In genomic region chr3:13815088-13815683, GRCh38 we compare ENCODE assay signal across 4 cellular contexts.
TF ChIP-seq lines count a peak whose summit lies in the region.

No MANE protein-coding gene starts in this region.

TF ChIP-seq in HCT116, 20 proteins besides CTCF, POLR2A, EP300 and RAD21:
- no peak for TF ChIP-seq SRF (IDR thresholded peaks at IDR 0.05; ENCODE audit: low read depth)
- TF ChIP-seq EZH2 (IDR thresholded peaks at IDR 0.05), result no peak
- no peak for TF ChIP-seq EGR1 (IDR thresholded peaks at IDR 0.05; ENCODE audit: low read depth)
- TF ChIP-seq POLR2AphosphoS5 (IDR thresholded peaks at IDR 0.05; ENCODE audit: low read depth, low read length), result no peak
- no peak for TF ChIP-seq ATF3 (IDR thresholded peaks at IDR 0.05)
- TF ChIP-seq CBX3 (IDR thresholded peaks at IDR 0.05; ENCODE audit: low read depth), result peak; percentile 90
- TF ChIP-seq JUND (IDR thresholded peaks at IDR 0.05), result no peak
- TF ChIP-seq, protein P1, sequence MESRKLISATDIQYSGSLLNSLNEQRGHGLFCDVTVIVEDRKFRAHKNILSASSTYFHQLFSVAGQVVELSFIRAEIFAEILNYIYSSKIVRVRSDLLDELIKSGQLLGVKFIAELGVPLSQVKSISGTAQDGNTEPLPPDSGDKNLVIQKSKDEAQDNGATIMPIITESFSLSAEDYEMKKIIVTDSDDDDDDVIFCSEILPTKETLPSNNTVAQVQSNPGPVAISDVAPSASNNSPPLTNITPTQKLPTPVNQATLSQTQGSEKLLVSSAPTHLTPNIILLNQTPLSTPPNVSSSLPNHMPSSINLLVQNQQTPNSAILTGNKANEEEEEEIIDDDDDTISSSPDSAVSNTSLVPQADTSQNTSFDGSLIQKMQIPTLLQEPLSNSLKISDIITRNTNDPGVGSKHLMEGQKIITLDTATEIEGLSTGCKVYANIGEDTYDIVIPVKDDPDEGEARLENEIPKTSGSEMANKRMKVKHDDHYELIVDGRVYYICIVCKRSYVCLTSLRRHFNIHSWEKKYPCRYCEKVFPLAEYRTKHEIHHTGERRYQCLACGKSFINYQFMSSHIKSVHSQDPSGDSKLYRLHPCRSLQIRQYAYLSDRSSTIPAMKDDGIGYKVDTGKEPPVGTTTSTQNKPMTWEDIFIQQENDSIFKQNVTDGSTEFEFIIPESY (IDR thresholded peaks at IDR 0.05; ENCODE audit: extremely low read depth, insufficient replicate concordance, low read length), result no peak
- no peak for TF ChIP-seq SIN3A (IDR thresholded peaks at IDR 0.05; ENCODE audit: low read depth)

TF ChIP-seq in Ishikawa, 13 proteins besides CTCF, POLR2A, EP300 and RAD21:
- no peak for TF ChIP-seq NFIC (IDR thresholded peaks at IDR 0.05)
- TF ChIP-seq YY1 (IDR thresholded peaks at IDR 0.05; ENCODE audit: low read depth), result no peak
- TF ChIP-seq TEAD4 (IDR thresholded peaks at IDR 0.05), result 0 out of 2 replicates have a peak, but pooled peaks have one; percentile 13

TF ChIP-seq in H1, 55 proteins besides CTCF, POLR2A, EP300 and RAD21:
- TF ChIP-seq KDM1A (IDR thresholded peaks at IDR 0.05; ENCODE audit: borderline replicate concordance, low read length) (peak; percentile 52; the same call in 1 of the 2 replicates), CTBP2 (IDR thresholded peaks at IDR 0.05; ENCODE audit: borderline replicate concordance, insufficient read depth, insufficient read length, low read length) (no peak), RBBP5 (IDR thresholded peaks at IDR 0.05; ENCODE audit: borderline replicate concordance, low read depth, low read length) (no peak), CBX5 (IDR thresholded peaks at IDR 0.05; ENCODE audit: low read depth, low read length) (0 out of 2 replicates have a peak, but pooled peaks have one; percentile 50)

TF ChIP-seq in GM23338, 12 proteins besides CTCF, POLR2A, EP300 and RAD21:
- TF ChIP-seq NANOG (IDR thresholded peaks at IDR 0.05; ENCODE audit: borderline replicate concordance) (no peak), EZH2phosphoT487 (IDR thresholded peaks at IDR 0.05; ENCODE audit: unreplicated experiment) (no peak), ZNF114 (CRISPR knock-in tag; IDR thresholded peaks at IDR 0.05) (no peak), POLR2AphosphoS5 (IDR thresholded peaks at IDR 0.05; ENCODE audit: low read depth) (no peak), JUNB (IDR thresholded peaks at IDR 0.05; ENCODE audit: unreplicated experiment) (no peak), CREB1 (CRISPR knock-in tag; IDR thresholded peaks at IDR 0.05; ENCODE audit: low read depth) (no peak), ZNF331 (CRISPR knock-in tag; IDR thresholded peaks at IDR 0.05; ENCODE audit: low read depth) (no peak)
- TF ChIP-seq, protein P2, sequence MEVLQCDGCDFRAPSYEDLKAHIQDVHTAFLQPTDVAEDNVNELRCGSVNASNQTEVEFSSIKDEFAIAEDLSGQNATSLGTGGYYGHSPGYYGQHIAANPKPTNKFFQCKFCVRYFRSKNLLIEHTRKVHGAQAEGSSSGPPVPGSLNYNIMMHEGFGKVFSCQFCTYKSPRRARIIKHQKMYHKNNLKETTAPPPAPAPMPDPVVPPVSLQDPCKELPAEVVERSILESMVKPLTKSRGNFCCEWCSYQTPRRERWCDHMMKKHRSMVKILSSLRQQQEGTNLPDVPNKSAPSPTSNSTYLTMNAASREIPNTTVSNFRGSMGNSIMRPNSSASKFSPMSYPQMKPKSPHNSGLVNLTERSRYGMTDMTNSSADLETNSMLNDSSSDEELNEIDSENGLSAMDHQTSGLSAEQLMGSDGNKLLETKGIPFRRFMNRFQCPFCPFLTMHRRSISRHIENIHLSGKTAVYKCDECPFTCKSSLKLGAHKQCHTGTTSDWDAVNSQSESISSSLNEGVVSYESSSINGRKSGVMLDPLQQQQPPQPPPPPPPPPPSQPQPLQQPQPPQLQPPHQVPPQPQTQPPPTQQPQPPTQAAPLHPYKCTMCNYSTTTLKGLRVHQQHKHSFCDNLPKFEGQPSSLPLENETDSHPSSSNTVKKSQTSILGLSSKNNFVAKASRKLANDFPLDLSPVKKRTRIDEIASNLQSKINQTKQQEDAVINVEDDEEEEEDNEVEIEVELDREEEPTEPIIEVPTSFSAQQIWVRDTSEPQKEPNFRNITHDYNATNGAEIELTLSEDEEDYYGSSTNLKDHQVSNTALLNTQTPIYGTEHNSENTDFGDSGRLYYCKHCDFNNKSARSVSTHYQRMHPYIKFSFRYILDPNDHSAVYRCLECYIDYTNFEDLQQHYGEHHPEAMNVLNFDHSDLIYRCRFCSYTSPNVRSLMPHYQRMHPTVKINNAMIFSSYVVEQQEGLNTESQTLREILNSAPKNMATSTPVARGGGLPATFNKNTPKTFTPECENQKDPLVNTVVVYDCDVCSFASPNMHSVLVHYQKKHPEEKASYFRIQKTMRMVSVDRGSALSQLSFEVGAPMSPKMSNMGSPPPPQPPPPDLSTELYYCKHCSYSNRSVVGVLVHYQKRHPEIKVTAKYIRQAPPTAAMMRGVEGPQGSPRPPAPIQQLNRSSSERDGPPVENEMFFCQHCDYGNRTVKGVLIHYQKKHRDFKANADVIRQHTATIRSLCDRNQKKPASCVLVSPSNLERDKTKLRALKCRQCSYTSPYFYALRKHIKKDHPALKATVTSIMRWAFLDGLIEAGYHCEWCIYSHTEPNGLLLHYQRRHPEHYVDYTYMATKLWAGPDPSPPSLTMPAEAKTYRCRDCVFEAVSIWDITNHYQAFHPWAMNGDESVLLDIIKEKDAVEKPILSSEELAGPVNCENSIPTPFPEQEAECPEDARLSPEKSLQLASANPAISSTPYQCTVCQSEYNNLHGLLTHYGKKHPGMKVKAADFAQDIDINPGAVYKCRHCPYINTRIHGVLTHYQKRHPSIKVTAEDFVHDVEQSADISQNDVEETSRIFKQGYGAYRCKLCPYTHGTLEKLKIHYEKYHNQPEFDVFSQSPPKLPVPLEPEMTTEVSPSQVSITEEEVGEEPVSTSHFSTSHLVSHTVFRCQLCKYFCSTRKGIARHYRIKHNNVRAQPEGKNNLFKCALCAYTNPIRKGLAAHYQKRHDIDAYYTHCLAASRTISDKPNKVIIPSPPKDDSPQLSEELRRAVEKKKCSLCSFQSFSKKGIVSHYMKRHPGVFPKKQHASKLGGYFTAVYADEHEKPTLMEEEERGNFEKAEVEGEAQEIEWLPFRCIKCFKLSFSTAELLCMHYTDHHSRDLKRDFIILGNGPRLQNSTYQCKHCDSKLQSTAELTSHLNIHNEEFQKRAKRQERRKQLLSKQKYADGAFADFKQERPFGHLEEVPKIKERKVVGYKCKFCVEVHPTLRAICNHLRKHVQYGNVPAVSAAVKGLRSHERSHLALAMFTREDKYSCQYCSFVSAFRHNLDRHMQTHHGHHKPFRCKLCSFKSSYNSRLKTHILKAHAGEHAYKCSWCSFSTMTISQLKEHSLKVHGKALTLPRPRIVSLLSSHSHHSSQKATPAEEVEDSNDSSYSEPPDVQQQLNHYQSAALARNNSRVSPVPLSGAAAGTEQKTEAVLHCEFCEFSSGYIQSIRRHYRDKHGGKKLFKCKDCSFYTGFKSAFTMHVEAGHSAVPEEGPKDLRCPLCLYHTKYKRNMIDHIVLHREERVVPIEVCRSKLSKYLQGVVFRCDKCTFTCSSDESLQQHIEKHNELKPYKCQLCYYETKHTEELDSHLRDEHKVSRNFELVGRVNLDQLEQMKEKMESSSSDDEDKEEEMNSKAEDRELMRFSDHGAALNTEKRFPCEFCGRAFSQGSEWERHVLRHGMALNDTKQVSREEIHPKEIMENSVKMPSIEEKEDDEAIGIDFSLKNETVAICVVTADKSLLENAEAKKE (CRISPR knock-in tag; IDR thresholded peaks at IDR 0.05), result no peak
